Comparison of ENCODE assay signal across 1 cellular context in genomic region chrX:153922932-153923857, GRCh38.
TF ChIP-seq lines count a peak whose summit lies in the region.

No MANE protein-coding gene starts in this region.

TF ChIP-seq in HepG2, 621 proteins besides CTCF, POLR2A, EP300 and RAD21:
- TF ChIP-seq ZNF343 (CRISPR knock-in tag; IDR thresholded peaks at IDR 0.05) (no peak), STAG1 (CRISPR knock-in tag; IDR thresholded peaks at IDR 0.05) (0 out of 2 replicates have a peak, but pooled peaks have one; percentile 18), XRCC5 (optimal IDR thresholded peaks at IDR 0.05; ENCODE audit: low read length) (peak; percentile 36), HNRNPL (IDR thresholded peaks at IDR 0.05; ENCODE audit: low read depth, low read length) (peak; percentile 79), BORCS8-MEF2B (CRISPR knock-in tag; IDR thresholded peaks at IDR 0.05) (no peak), ZNF687 (CRISPR knock-in tag; IDR thresholded peaks at IDR 0.05) (0 out of 2 replicates have a peak, but pooled peaks have one; percentile 15), HMGXB4 (CRISPR knock-in tag; IDR thresholded peaks at IDR 0.05; ENCODE audit: borderline replicate concordance in 1 of 2, low read depth in 1 of 2) (0 out of 4 replicates have a peak, but pooled peaks of 1 of the 2 experiments have one; percentile 9), TFAP4 (IDR thresholded peaks at IDR 0.05; ENCODE audit: borderline replicate concordance, low read depth) (0 out of 2 replicates have a peak, but pooled peaks have one; percentile 26), PHF5A (CRISPR knock-in tag; IDR thresholded peaks at IDR 0.05; ENCODE audit: low read depth, unreplicated experiment) (no peak), ZNF629 (CRISPR knock-in tag; conservative IDR thresholded peaks at IDR 0.05) (0 out of 2 replicates have a peak, but pooled peaks have one; percentile 2), ZNF263 (CRISPR knock-in tag; IDR thresholded peaks at IDR 0.05) (peak; percentile 74; the same call in 1 of the 2 replicates)
